Comparison of ENCODE assay signal across 23 cellular contexts in the genomic region with DNA sequence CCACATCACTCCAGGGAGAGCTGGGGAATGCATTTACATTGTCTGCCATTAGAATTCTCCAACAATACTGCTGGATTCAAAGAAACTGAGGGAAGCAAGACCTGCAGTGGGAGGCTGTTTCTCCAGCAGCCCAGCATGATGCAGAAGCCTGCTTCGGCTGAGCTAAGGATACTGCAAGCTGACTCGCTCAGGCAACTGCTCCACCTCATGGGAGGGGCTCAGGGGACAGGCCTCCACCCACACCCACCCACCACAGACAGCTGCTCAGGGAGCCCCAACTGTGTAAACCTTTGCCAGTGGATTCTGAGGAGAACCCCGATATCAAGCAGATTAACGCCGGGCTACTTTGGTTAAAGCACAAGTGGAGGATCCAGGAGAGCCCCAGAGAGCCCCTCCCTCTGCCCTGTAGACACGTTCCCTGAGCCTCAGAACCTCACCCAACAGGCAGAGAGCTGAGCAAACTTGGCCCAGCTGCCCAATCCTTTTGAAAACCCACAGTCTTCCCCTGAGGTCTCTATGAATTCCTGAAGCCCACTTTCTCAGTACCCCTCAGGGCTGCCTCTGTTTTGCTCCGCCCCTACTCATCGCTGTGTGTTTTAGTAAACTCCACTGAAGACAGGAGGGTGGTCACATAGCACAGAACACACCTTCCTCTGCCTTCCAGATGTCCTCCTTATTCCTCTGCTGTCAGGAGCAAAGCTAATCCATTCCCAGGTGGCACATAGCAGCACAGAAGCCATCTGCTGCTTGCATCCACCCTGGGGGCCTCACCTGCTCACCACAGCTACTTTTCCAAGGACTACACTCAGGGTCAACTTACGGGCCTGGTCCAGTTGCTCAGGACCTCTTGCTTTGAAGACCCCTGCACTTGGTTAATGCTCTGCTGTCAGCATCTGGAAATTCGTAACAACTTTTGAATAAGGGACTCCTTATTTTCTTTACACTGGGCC.
DNase-seq lines count a peak whose midpoint lies in the region; ATAC-seq and TF ChIP-seq lines count a peak whose summit lies in the region.
"Had no signal": no experiment of that assay in that cellular context is flagged by ENCODE, and none has a peak within 500 bp of the region (broad histone marks: within the 10 kb centered on the region; RNA-seq: fewer than 3 reads in every experiment).

No MANE protein-coding gene starts in this region.

- no peak for TF ChIP-seq CTCF in thyroid gland (IDR thresholded peaks at IDR 0.05)

- no peak for TF ChIP-seq POLR2A in thyroid gland (IDR thresholded peaks at IDR 0.05)

- H3K4me3 Mint-ChIP-seq in activated naive CD4-positive, alpha-beta T cell treated with anti-CD3 and anti-CD28 coated beads, Interleukin-2, amount 10 ng/mL, durations not matched to agents 7 days and 5 days, result no peak overlapping the region
- H3K4me3 Mint-ChIP-seq: activated naive CD4-positive, alpha-beta T cell treated with anti-CD3 and anti-CD28 coated beads for 36 hours; activated T-helper 1 cell treated with anti-CD3 and anti-CD28 coated beads, Interleukin-12 subunit alpha, Interleukin-12 subunit beta, Interleukin-2, Interleukin-4 antibody, amounts not matched to agents 30 ng/mL and 10 ng/mL and 1 ng/mL, durations not matched to agents 14 hours and 24 hours and 36 hours; natural killer cell treated with Interleukin-12 subunit alpha and Interleukin-12 subunit beta and Interleukin-15 and Interleukin-18, amount 100 ng/mL, for 72 hours had no signal

- CTCF ChIA-PET in activated naive CD4-positive, alpha-beta T cell treated with anti-CD3 and anti-CD28 coated beads, Interleukin-2, amount 10 ng/mL, durations not matched to agents 7 days and 5 days (lab: Charles Lee), result no interaction called here

- no peaks in the 10 kb centered on the region for H3K9me2 ChIP-seq in Karpas-422 (replicated peaks; ENCODE audit: insufficient read depth, low read length)

- H3K79me2 ChIP-seq in Karpas-422 (ENCODE audit: low read length), result no peaks in the 10 kb centered on the region
- H3K79me2 ChIP-seq: parathyroid adenoma had no signal

- H3K4me3 ChIP-seq in Karpas-422 (ENCODE audit: low read length), result no peak overlapping the region
- H3K4me3 ChIP-seq in thyroid gland (replicated peaks in 1 of 3), result no peak overlapping the region
- H3K4me3 ChIP-seq: breast epithelium, right atrium auricular region, upper lobe of left lung had no signal

- H3K4me2 ChIP-seq in Karpas-422 (ENCODE audit: low read depth, low read length, poor library complexity, severe bottlenecking), result peak overlapping the region; percentile 23

- no peak for ATAC-seq in GM18519 (IDR thresholded peaks at IDR 0.05; ENCODE audit: low FRiP score, unreplicated experiment)
- ATAC-seq: natural killer cell treated with Interleukin-12 subunit alpha and Interleukin-12 subunit beta and Interleukin-15 and Interleukin-18, amount 100 ng/mL, for 72 hours had no signal

- H3K9me3 Mint-ChIP-seq in activated naive CD4-positive, alpha-beta T cell treated with anti-CD3 and anti-CD28 coated beads, Interleukin-2, amount 10 ng/mL, durations not matched to agents 7 days and 5 days, result no peaks in the 10 kb centered on the region
- H3K9me3 Mint-ChIP-seq: activated naive CD4-positive, alpha-beta T cell treated with anti-CD3 and anti-CD28 coated beads for 36 hours; activated T-helper 1 cell treated with anti-CD3 and anti-CD28 coated beads, Interleukin-12 subunit alpha, Interleukin-12 subunit beta, Interleukin-2, Interleukin-4 antibody, amounts not matched to agents 30 ng/mL and 10 ng/mL and 1 ng/mL, durations not matched to agents 14 hours and 24 hours and 36 hours; natural killer cell treated with Interleukin-12 subunit alpha and Interleukin-12 subunit beta and Interleukin-15 and Interleukin-18, amount 100 ng/mL, for 72 hours had no signal

- intact Hi-C loops in posterior cingulate gyrus (cut with DNase I) (no loop called here), thyroid gland (cut with DNase I) (no loop called here)

- 0 out of 2 replicates have a peak overlapping the region, but pooled peaks have one; percentile 6 for H2AFZ ChIP-seq in Karpas-422 (ENCODE audit: low read length)
- H2AFZ ChIP-seq: parathyroid adenoma had no signal

- peaks cover under 1% of the 10 kb centered on the region for H3K4me1 Mint-ChIP-seq in activated naive CD4-positive, alpha-beta T cell treated with anti-CD3 and anti-CD28 coated beads, Interleukin-2, amount 10 ng/mL, durations not matched to agents 7 days and 5 days

- H3K27me3 Mint-ChIP-seq in activated naive CD4-positive, alpha-beta T cell treated with anti-CD3 and anti-CD28 coated beads, Interleukin-2, amount 10 ng/mL, durations not matched to agents 7 days and 5 days, result peaks cover 46% of the 10 kb centered on the region

- H3K36me3 ChIP-seq in Karpas-422 (ENCODE audit: insufficient read depth, low read length) (no peaks in the 10 kb centered on the region), thyroid gland (no peaks in the 10 kb centered on the region)
- H3K36me3 ChIP-seq: breast epithelium, right atrium auricular region, upper lobe of left lung had no signal

- no peak overlapping the region for H3K27ac Mint-ChIP-seq in activated naive CD4-positive, alpha-beta T cell treated with anti-CD3 and anti-CD28 coated beads, Interleukin-2, amount 10 ng/mL, durations not matched to agents 7 days and 5 days
- H3K27ac Mint-ChIP-seq: activated naive CD4-positive, alpha-beta T cell treated with anti-CD3 and anti-CD28 coated beads for 36 hours; activated T-helper 1 cell treated with anti-CD3 and anti-CD28 coated beads, Interleukin-12 subunit alpha, Interleukin-12 subunit beta, Interleukin-2, Interleukin-4 antibody, amounts not matched to agents 30 ng/mL and 10 ng/mL and 1 ng/mL, durations not matched to agents 14 hours and 24 hours and 36 hours; natural killer cell treated with Interleukin-12 subunit alpha and Interleukin-12 subunit beta and Interleukin-15 and Interleukin-18, amount 100 ng/mL, for 72 hours had no signal

- no peaks in the 10 kb centered on the region for H4K20me1 ChIP-seq in Karpas-422 (ENCODE audit: insufficient read depth, low read depth, low read length)

- H3K9ac ChIP-seq in Karpas-422 (ENCODE audit: low read length), result no peak overlapping the region
- H3K9ac ChIP-seq: parathyroid adenoma had no signal

- H3K9me3 ChIP-seq in Karpas-422 (ENCODE audit: low read length), result no peaks in the 10 kb centered on the region
- no peaks in the 10 kb centered on the region for H3K9me3 ChIP-seq in thyroid gland
- H3K9me3 ChIP-seq: breast epithelium, right atrium auricular region, upper lobe of left lung had no signal

- H3K36me3 Mint-ChIP-seq in activated naive CD4-positive, alpha-beta T cell treated with anti-CD3 and anti-CD28 coated beads, Interleukin-2, amount 10 ng/mL, durations not matched to agents 7 days and 5 days, result no peaks in the 10 kb centered on the region
- H3K36me3 Mint-ChIP-seq: natural killer cell treated with Interleukin-12 subunit alpha and Interleukin-12 subunit beta and Interleukin-15 and Interleukin-18, amount 100 ng/mL, for 72 hours had no signal

- H3K27ac ChIP-seq in Karpas-422 (ENCODE audit: low read length) (no peak overlapping the region), thyroid gland (no peak overlapping the region)
- H3K27ac ChIP-seq: breast epithelium, epithelial cell of prostate, parathyroid adenoma, right atrium auricular region, upper lobe of left lung had no signal

- DNase-seq in ELF-1 (ENCODE audit: low read depth, low spot score) (peak; percentile 14), Karpas-422 (no peak), ecto neural progenitor cell (ENCODE audit: low spot score) (peak; percentile 49), posterior cingulate gyrus (peak in 6 of 10 donors; percentile 14 to 86 (median 59)), thyroid gland (no peak)
- DNase-seq in activated naive CD4-positive, alpha-beta T cell treated with anti-CD3 and anti-CD28 coated beads, Interleukin-2, amount 10 ng/mL, durations not matched to agents 7 days and 5 days, result no peak
- DNase-seq: activated CD4-positive, alpha-beta T cell treated with anti-CD3 and anti-CD28 coated beads, Interleukin-2, amount 50 U/mL, for 48 hours; activated CD4-positive, CD25-positive, alpha-beta regulatory T cell; activated naive CD4-positive, alpha-beta T cell treated with anti-CD3 and anti-CD28 coated beads for 36 hours; C1 segment of cervical spinal cord; effector CD4-positive, alpha-beta T cell; kidney; NCI-H1417 treated with DMSO at 0.1 percent for 48 hours; NCI-H2107; SIG-M5; upper lobe of left lung had no signal

- WGBS in thyroid gland, 2 donors, result 75 to 76% methylated on average over 8 to 10 of the region's 10 CpGs

- H3K4me1 ChIP-seq in Karpas-422 (ENCODE audit: low read length), result peaks cover 67% of the 10 kb centered on the region
- H3K4me1 ChIP-seq in thyroid gland, result peaks cover under 1 to 28% of the 10 kb centered on the region in 2 donors
- H3K4me1 ChIP-seq: breast epithelium, parathyroid adenoma, right atrium auricular region, upper lobe of left lung had no signal

- H3K27me3 ChIP-seq in Karpas-422 (ENCODE audit: low read length) (no peaks in the 10 kb centered on the region), thyroid gland (no peaks in the 10 kb centered on the region)
- H3K27me3 ChIP-seq: breast epithelium, right atrium auricular region, upper lobe of left lung had no signal

Comparison
In these comparisons a context has a peak if more than half of its experiments do, and no peak if none do; other contexts are left out.
1. DNase-seq: peak in ELF-1 (single experiment), ecto neural progenitor cell (single experiment) and posterior cingulate gyrus (6 of 10); none in Karpas-422 (single experiment), activated naive CD4-positive, alpha-beta T cell treated with anti-CD3 and anti-CD28 coated beads, Interleukin-2, amount 10 ng/mL, durations not matched to agents 7 days and 5 days (single experiment) and thyroid gland (0 of 2).